8 cellular contexts compared by ENCODE assay signal in genomic region chrX:18390941-18391538, GRCh38. TPM values are rescaled to one million over a fixed set of nuclear protein-coding genes. Genes with fewer than 3 reads are reported as not detected.
A peak's percentile ranks its signal among the peaks of the same experiment; 100 is the strongest.
DNase-seq lines count a peak whose midpoint lies in the region; ATAC-seq, FAIRE-seq and TF ChIP-seq lines count a peak whose summit lies in the region.

No MANE protein-coding gene starts in this region.

- no peak overlapping the region for H3K27ac Mint-ChIP-seq in MCF 10A (ENCODE audit: low read depth, unreplicated experiment)

- TF ChIP-seq CTCF in GM12874 (IDR thresholded peaks at IDR 0.05; ENCODE audit: insufficient read depth, low read depth, low read length) (peak; percentile 20; the same call in 1 of the 2 replicates), MCF 10A (IDR thresholded peaks at IDR 0.05; ENCODE audit: unreplicated experiment) (peak; percentile 67)

- H3K9me3 Mint-ChIP-seq in MCF 10A (ENCODE audit: unreplicated experiment), result no peaks in the 10 kb centered on the region

- POLR2A ChIA-PET in MCF 10A (lab: Yijun Ruan, JAX), result interaction anchor here (0.7 kb wide), 1 partner anchor 507 kb away, joined by 3 read pairs; no protein-coding TSS in a partner anchor

- H3K4me1 Mint-ChIP-seq in MCF 10A (ENCODE audit: insufficient read depth, unreplicated experiment), result no peaks in the 10 kb centered on the region

- H3K4me3 Mint-ChIP-seq in MCF 10A (ENCODE audit: unreplicated experiment), result no peak overlapping the region

- peak; percentile 100 for FAIRE-seq in islet of Langerhans (lab: Jason Lieb, UNC)

- BruUV-seq in MCF 10A (replicated peaks; lab: Mats Ljungman, UMichigan), result no TSS peak

- DNase-seq in NCI-H146 treated with DMSO at 0.1 percent for 48 hours (lab: John Stamatoyannopoulos, UW; ENCODE audit: unreplicated experiment) (peak; percentile 20), UCSD-AML1 (lab: John Stamatoyannopoulos, UW; ENCODE audit: unreplicated experiment) (peak; percentile 21), MCF 10A (ENCODE audit: unreplicated experiment) (peak; percentile 52)
- DNase-seq in stimulated activated CD4-positive, alpha-beta T cell treated with anti-CD3 and anti-CD28 coated beads, Interleukin-1b, Interleukin-23, amount 100 ng/mL, for 24 hours (ENCODE audit: low read depth in 4 of 4, low spot score in 1 of 4), result peak; percentile 8 to 67 (median 40)

- intact Hi-C loops in MCF 10A (cut with micrococcal nuclease), result loop anchor here (1.0 kb wide), 1 partner anchor 943 kb away; no protein-coding TSS in a partner anchor

- peaks cover 5% of the 10 kb centered on the region for H3K36me3 Mint-ChIP-seq in MCF 10A (ENCODE audit: insufficient read depth, unreplicated experiment)

- H3K27me3 Mint-ChIP-seq in MCF 10A (ENCODE audit: insufficient read depth, unreplicated experiment), result no peaks in the 10 kb centered on the region

- CTCF ChIA-PET in MCF 10A (lab: Yijun Ruan, JAX), result interaction anchor here (0.6 to 1.9 kb wide), 3 partner anchors 13 to 1039 kb away, joined by 3 to 6 read pairs (median 5); no protein-coding TSS in a partner anchor

- ATAC-seq in GM18498 (IDR thresholded peaks at IDR 0.05; ENCODE audit: unreplicated experiment) (no peak), HG03196 (IDR thresholded peaks at IDR 0.05; ENCODE audit: unreplicated experiment) (no peak)

RNA-seq across cellular contexts. Expression of gene CDKL5, which starts 34.4 kb away (rescaled TPM):
- 8.2 and 8.3 TPM in 2 replicates for total RNA-seq in MCF 10A (2022)

RNA-seq across cellular contexts. Expression of gene SCML2, which starts 36.6 kb away (rescaled TPM):
- 3.2 and 3.5 TPM in 2 replicates for total RNA-seq in MCF 10A (2022)
